In genomic region chr4:122921971-122922876, GRCh38 we compare ENCODE assay signal across 8 cellular contexts. TPM values are rescaled to one million over a fixed set of nuclear protein-coding genes. Genes with fewer than 3 reads are reported as not detected.
DNase-seq lines count a peak whose midpoint lies in the region; ATAC-seq and TF ChIP-seq lines count a peak whose summit lies in the region.

NUDT6 (minus strand) TSS chr4:122922597; CDS start chr4:122922572, 25 bp downstream.

- H3K27me3 Mint-ChIP-seq in activated CD4-positive, alpha-beta T cell treated with anti-CD3 and anti-CD28 coated beads for 36 hours, result no peaks in the 10 kb centered on the region

- intact Hi-C loops in activated CD4-positive, alpha-beta T cell treated with anti-CD3 and anti-CD28 coated beads for 36 hours (cut with DNase I, micrococcal nuclease), result loop anchor here (1.0 to 10.0 kb wide), 11 partner anchors 95 to 1097 kb away; partner anchors contain the start of genes BBS12 (in 1 of the 2), CCNA2 (in 1 of the 2), FGF2 (in 1 of the 2) and IL2 (in 1 of the 2)

- POLR2A ChIA-PET in activated CD4-positive, alpha-beta T cell treated with anti-CD3 and anti-CD28 coated beads for 36 hours (lab: Charles Lee), result interaction anchor here (0.7 kb wide), 1 partner anchor 273 kb away, joined by 4 read pairs; no protein-coding TSS in a partner anchor

- H3K4me3 ChIP-seq in coronary artery, result peak within 1 kb of the TSS; percentile 80

- no peak within 1 kb of the TSS for H3K4me3 Mint-ChIP-seq in activated CD4-positive, alpha-beta T cell treated with anti-CD3 and anti-CD28 coated beads for 36 hours

- H3K36me3 Mint-ChIP-seq in activated CD4-positive, alpha-beta T cell treated with anti-CD3 and anti-CD28 coated beads for 36 hours (ENCODE audit: low read depth), result no peaks in the 10 kb centered on the region

- no peaks in the 10 kb centered on the region for H3K9me3 Mint-ChIP-seq in activated CD4-positive, alpha-beta T cell treated with anti-CD3 and anti-CD28 coated beads for 36 hours (ENCODE audit: low read depth)

- CTCF ChIA-PET in activated CD4-positive, alpha-beta T cell treated with anti-CD3 and anti-CD28 coated beads for 36 hours (lab: Charles Lee), result interaction anchor here (0.5 to 5.9 kb wide), 11 partner anchors 8 to 1740 kb away, joined by 3 to 29 read pairs (median 7); partner anchors contain the start of gene BBS12

- no peak for TF ChIP-seq CTCF in coronary artery (IDR thresholded peaks at IDR 0.05)

- ATAC-seq in HG03025 (IDR thresholded peaks at IDR 0.05; ENCODE audit: low FRiP score, unreplicated experiment), result peak; percentile 74
- ATAC-seq in activated CD4-positive, alpha-beta T cell treated with anti-CD3 and anti-CD28 coated beads for 36 hours, result peak; percentile 53
- ATAC-seq in left lobe of liver, result peak; percentile 92

- peaks cover 7% of the 10 kb centered on the region for H3K4me1 Mint-ChIP-seq in activated CD4-positive, alpha-beta T cell treated with anti-CD3 and anti-CD28 coated beads for 36 hours

- DNase-seq in AG08396 (ENCODE audit: low spot score), result peak; percentile 73
- DNase-seq in NCI-H2227 (lab: John Stamatoyannopoulos, UW; ENCODE audit: unreplicated experiment), result peak; percentile 57
- DNase-seq in activated CD4-positive, alpha-beta T cell treated with anti-CD3 and anti-CD28 coated beads for 36 hours, result peak; percentile 63
- DNase-seq in coronary artery (ENCODE audit: low spot score), result peak; percentile 76
- DNase-seq in left lobe of liver (ENCODE audit: low spot score), result peak; percentile 76
- peak; percentile 37 for DNase-seq in stimulated activated CD4-positive, alpha-beta T cell treated with anti-CD3 and anti-CD28 coated beads, Interleukin-4, amount 100 ng/mL, for 24 hours

- peak; percentile 29 for TF ChIP-seq POLR2A in GM18526 (IDR thresholded peaks at IDR 0.05; ENCODE audit: extremely low read depth, insufficient read length)

- peak within 1 kb of the TSS; percentile 32 to 75 for H3K27ac ChIP-seq in coronary artery

- peak within 1 kb of the TSS; percentile 87 for H3K27ac Mint-ChIP-seq in activated CD4-positive, alpha-beta T cell treated with anti-CD3 and anti-CD28 coated beads for 36 hours

RNA-seq across cellular contexts. Expression of gene NUDT6, which starts in this region (rescaled TPM):
- 1 to 10 TPM; 8.8 to 9.2 TPM for total RNA-seq in activated CD4-positive, alpha-beta T cell treated with anti-CD3 and anti-CD28 coated beads for 36 hours
- total RNA-seq in left lobe of liver, result 16.9 TPM

Comparison
In these comparisons a context has a peak if more than half of its experiments do, and no peak if none do; other contexts are left out.
1. Peak in every context shown above with its lines: DNase-seq, ATAC-seq, H3K4me3 ChIP-seq and H3K27ac ChIP-seq.